Comparison of ENCODE assay signal across 19 cellular contexts in the genomic region with DNA sequence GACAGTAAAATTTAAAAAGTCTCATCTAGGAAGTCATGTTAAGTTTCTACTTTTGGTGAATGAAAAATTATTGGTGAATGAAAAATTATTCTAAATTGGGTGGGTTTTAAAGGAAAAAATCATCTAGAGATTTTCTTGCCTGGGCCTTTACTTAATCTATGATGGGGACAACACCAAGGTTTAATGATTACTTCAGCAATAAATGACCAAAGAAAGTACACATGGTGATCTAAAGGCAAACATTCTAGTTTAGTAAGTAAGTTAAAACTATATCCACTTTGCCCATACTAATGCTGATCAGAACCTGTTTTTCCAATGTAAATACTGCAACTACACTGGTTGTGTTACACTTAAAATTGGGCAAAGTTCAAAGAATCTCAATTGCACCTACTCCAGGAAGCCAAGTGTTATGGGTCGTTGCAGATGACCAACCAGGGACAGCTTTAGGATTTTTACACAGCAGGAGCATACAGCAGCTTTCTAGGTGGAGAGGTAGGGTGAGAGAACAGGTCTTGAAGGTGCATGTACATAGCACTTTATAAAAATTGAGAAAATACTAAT. TPM values are rescaled to one million over a fixed set of nuclear protein-coding genes. Genes with fewer than 3 reads are reported as not detected.
A peak's percentile ranks its signal among the peaks of the same experiment; 100 is the strongest.
DNase-seq lines count a peak whose midpoint lies in the region; ATAC-seq, FAIRE-seq and TF ChIP-seq lines count a peak whose summit lies in the region.
"Had no signal": no experiment of that assay in that cellular context is flagged by ENCODE, and none has a peak within 500 bp of the region (broad histone marks: within the 10 kb centered on the region; RNA-seq: fewer than 3 reads in every experiment).

No MANE protein-coding gene starts in this region.

- H3K9me3 Mint-ChIP-seq in progenitor cell of endocrine pancreas (ENCODE audit: low read depth): no peaks in the 10 kb centered on the region
- H3K9me3 Mint-ChIP-seq in stimulated activated memory B cell treated with anti-CD40 and anti-IgM and Interleukin-4, amounts not matched to agents 10 μg/mL and 1 μg/mL and 100 μg/mL, for 72 hours: no peaks in the 10 kb centered on the region
- H3K9me3 Mint-ChIP-seq: GM23338 had no signal

- H3K27me3 ChIP-seq in PC-3 (ENCODE audit: low read length): no peaks in the 10 kb centered on the region
- H3K27me3 ChIP-seq: SJCRH30 had no signal

- ATAC-seq in A549 (no peak), PC-3 (peak; percentile 56), left lobe of liver (peak; percentile 67), HG03196 (IDR thresholded peaks at IDR 0.05; ENCODE audit: unreplicated experiment) (no peak)
- no peak for ATAC-seq in stimulated activated memory B cell treated with anti-CD40 and anti-IgM and Interleukin-4, amounts not matched to agents 10 μg/mL and 1 μg/mL and 100 μg/mL, for 72 hours
- ATAC-seq: GM23338 had no signal

- WGBS in A549 (ENCODE audit: missing lambda C conversion rate): 7% methylated on average over 1 of the region's 1 CpG

- H3K4me1 Mint-ChIP-seq in progenitor cell of endocrine pancreas (ENCODE audit: low read depth): peaks cover 20% of the 10 kb centered on the region
- H3K4me1 Mint-ChIP-seq in stimulated activated memory B cell treated with anti-CD40 and anti-IgM and Interleukin-4, amounts not matched to agents 10 μg/mL and 1 μg/mL and 100 μg/mL, for 72 hours: peaks cover 5% of the 10 kb centered on the region
- H3K4me1 Mint-ChIP-seq: GM23338 had no signal

- H3K79me2 ChIP-seq in PC-3 (ENCODE audit: low read length): no peaks in the 10 kb centered on the region

- TF ChIP-seq RAD21 in A549 (conservative IDR thresholded peaks at IDR 0.05 in 1 of 2, IDR thresholded peaks at IDR 0.05 in 1 of 2): no peak

- H3K36me3 ChIP-seq in PC-3 (ENCODE audit: low read depth, low read length): no peaks in the 10 kb centered on the region
- H3K36me3 ChIP-seq: SJCRH30 had no signal

- POLR2A ChIA-PET in A549 (lab: Yijun Ruan, JAX): interaction anchor here (1.6 kb wide), 1 partner anchor 15 kb away, joined by 5 read pairs; a partner anchor contains a TSS
- POLR2A ChIA-PET in PC-3 (lab: Charles Lee; ENCODE audit: unreplicated experiment): no interaction called here

- H4K20me1 ChIP-seq in PC-3 (ENCODE audit: low read length): no peaks in the 10 kb centered on the region

- intact Hi-C loops in PC-3 (cut with micrococcal nuclease): no loop called here

- H3K4me3 ChIP-seq in A549: no peak overlapping the region
- no peak overlapping the region for H3K4me3 ChIP-seq in PC-3 (ENCODE audit: low read length)
- H3K4me3 ChIP-seq: GM23338, SJCRH30 had no signal

- no peak for FAIRE-seq in A549 (lab: Jason Lieb, UNC)
- FAIRE-seq: GM19239 had no signal

- H3K27ac ChIP-seq in A549 (no peak overlapping the region), PC-3 (ENCODE audit: low read length) (0 out of 2 replicates have a peak overlapping the region, but pooled peaks have one; percentile 8)
- H3K27ac ChIP-seq: SJCRH30 had no signal

- no peak overlapping the region for H2AFZ ChIP-seq in PC-3 (ENCODE audit: low read length)

- H3K27ac Mint-ChIP-seq in progenitor cell of endocrine pancreas: peak overlapping the region; percentile 7
- no peak overlapping the region for H3K27ac Mint-ChIP-seq in stimulated activated memory B cell treated with anti-CD40 and anti-IgM and Interleukin-4, amounts not matched to agents 10 μg/mL and 1 μg/mL and 100 μg/mL, for 72 hours
- H3K27ac Mint-ChIP-seq: GM23338 had no signal

- no peak for TF ChIP-seq EP300 in A549 (IDR thresholded peaks at IDR 0.05)

- H3K9me2 ChIP-seq in PC-3 (replicated peaks; ENCODE audit: low read length): no peaks in the 10 kb centered on the region

- no peaks in the 10 kb centered on the region for H3K27me3 Mint-ChIP-seq in progenitor cell of endocrine pancreas
- no peaks in the 10 kb centered on the region for H3K27me3 Mint-ChIP-seq in stimulated activated memory B cell treated with anti-CD40 and anti-IgM and Interleukin-4, amounts not matched to agents 10 μg/mL and 1 μg/mL and 100 μg/mL, for 72 hours

- no TSS peak for BruUV-seq in PC-3 (replicated peaks; lab: Mats Ljungman, UMichigan)

- CTCF ChIA-PET in A549 (lab: Yijun Ruan, JAX): no interaction called here
- CTCF ChIA-PET in PC-3 (lab: Charles Lee): interaction anchor here (1.0 kb wide), 1 partner anchor 68 kb away, joined by 3 read pairs; no protein-coding TSS in a partner anchor

- H3K9me3 ChIP-seq in A549: no peaks in the 10 kb centered on the region
- H3K9me3 ChIP-seq in PC-3 (ENCODE audit: low read length): no peaks in the 10 kb centered on the region
- H3K9me3 ChIP-seq: SJCRH30 had no signal

- H3F3A ChIP-seq in PC-3 (ENCODE audit: low read length, unreplicated experiment): no peaks in the 10 kb centered on the region

- no peak for TF ChIP-seq POLR2A in A549 (IDR thresholded peaks at IDR 0.05; ENCODE audit: low read length)

- DNase-seq in A549 (ENCODE audit: low read depth in 1 of 2, low spot score in 1 of 2) (no peak), PC-3 (peak; percentile 67), left lobe of liver (ENCODE audit: low spot score) (no peak), progenitor cell of endocrine pancreas (ENCODE audit: low spot score, unreplicated experiment) (no peak), KBM-7 (no peak), SIG-M5 treated with dmso at 0.1 percent for 504 hours (lab: John Stamatoyannopoulos, UW; ENCODE audit: unreplicated experiment) (no peak)
- DNase-seq: DND-41, GDM1, NCI-H1105 treated with DMSO at 0.1 percent for 48 hours, NCI-H187, NCI-H446, NCI-H774, RPMI8226, SJCRH30 had no signal

- peak overlapping the region; percentile 3 for H3K4me3 Mint-ChIP-seq in progenitor cell of endocrine pancreas (ENCODE audit: low read depth)
- no peak overlapping the region for H3K4me3 Mint-ChIP-seq in stimulated activated memory B cell treated with anti-CD40 and anti-IgM and Interleukin-4, amounts not matched to agents 10 μg/mL and 1 μg/mL and 100 μg/mL, for 72 hours
- H3K4me3 Mint-ChIP-seq: CD14-positive monocyte, GM23338 had no signal

- in situ Hi-C loops in KBM-7 (cut with MboI; ENCODE audit: low pct_unique_long_range_greater_than_20kb, low sequenced_read_pairs): no loop called here

- no peak overlapping the region for H3K9ac ChIP-seq in PC-3 (ENCODE audit: low read length)

- H3K4me2 ChIP-seq in A549: no peak overlapping the region
- H3K4me2 ChIP-seq in PC-3 (ENCODE audit: low read length): peak overlapping the region; percentile 46
- H3K4me2 ChIP-seq: GM23338 had no signal

- H3K4me1 ChIP-seq in A549 (no peaks in the 10 kb centered on the region), PC-3 (ENCODE audit: insufficient read depth, low read length) (peaks cover 18% of the 10 kb centered on the region)
- H3K4me1 ChIP-seq: SJCRH30 had no signal

- TF ChIP-seq CTCF in A549 (IDR thresholded peaks at IDR 0.05) (no peak), PC-3 (conservative IDR thresholded peaks at IDR 0.05; ENCODE audit: low read depth, low read length) (no peak), progenitor cell of endocrine pancreas (IDR thresholded peaks at IDR 0.05; ENCODE audit: unreplicated experiment) (no peak)

- no peaks in the 10 kb centered on the region for H3K36me3 Mint-ChIP-seq in progenitor cell of endocrine pancreas (ENCODE audit: insufficient read depth)
- no peaks in the 10 kb centered on the region for H3K36me3 Mint-ChIP-seq in stimulated activated memory B cell treated with anti-CD40 and anti-IgM and Interleukin-4, amounts not matched to agents 10 μg/mL and 1 μg/mL and 100 μg/mL, for 72 hours
- H3K36me3 Mint-ChIP-seq: CD14-positive monocyte had no signal

TF ChIP-seq in A549, 52 proteins besides CTCF, POLR2A, EP300 and RAD21:
- TF ChIP-seq MAFK (IDR thresholded peaks at IDR 0.05; ENCODE audit: partially characterized antibody): peak; percentile 23
- TF ChIP-seq SMC3 (IDR thresholded peaks at IDR 0.05): no peak
- no peak for TF ChIP-seq POLR2AphosphoS2 (conservative IDR thresholded peaks at IDR 0.05; ENCODE audit: low read length)
- TF ChIP-seq TFCP2L1 (CRISPR knock-in tag; IDR thresholded peaks at IDR 0.05): no peak
- no peak for TF ChIP-seq FOXS1 (CRISPR knock-in tag; IDR thresholded peaks at IDR 0.05)
- TF ChIP-seq, protein P1, sequence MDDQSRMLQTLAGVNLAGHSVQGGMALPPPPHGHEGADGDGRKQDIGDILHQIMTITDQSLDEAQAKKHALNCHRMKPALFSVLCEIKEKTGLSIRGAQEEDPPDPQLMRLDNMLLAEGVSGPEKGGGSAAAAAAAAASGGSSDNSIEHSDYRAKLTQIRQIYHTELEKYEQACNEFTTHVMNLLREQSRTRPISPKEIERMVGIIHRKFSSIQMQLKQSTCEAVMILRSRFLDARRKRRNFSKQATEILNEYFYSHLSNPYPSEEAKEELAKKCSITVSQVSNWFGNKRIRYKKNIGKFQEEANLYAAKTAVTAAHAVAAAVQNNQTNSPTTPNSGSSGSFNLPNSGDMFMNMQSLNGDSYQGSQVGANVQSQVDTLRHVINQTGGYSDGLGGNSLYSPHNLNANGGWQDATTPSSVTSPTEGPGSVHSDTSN (IDR thresholded peaks at IDR 0.05): no peak
- TF ChIP-seq CEBPB (IDR thresholded peaks at IDR 0.05): no peak
- TF ChIP-seq, protein P2, sequence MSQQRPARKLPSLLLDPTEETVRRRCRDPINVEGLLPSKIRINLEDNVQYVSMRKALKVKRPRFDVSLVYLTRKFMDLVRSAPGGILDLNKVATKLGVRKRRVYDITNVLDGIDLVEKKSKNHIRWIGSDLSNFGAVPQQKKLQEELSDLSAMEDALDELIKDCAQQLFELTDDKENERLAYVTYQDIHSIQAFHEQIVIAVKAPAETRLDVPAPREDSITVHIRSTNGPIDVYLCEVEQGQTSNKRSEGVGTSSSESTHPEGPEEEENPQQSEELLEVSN (IDR thresholded peaks at IDR 0.05; ENCODE audit: borderline replicate concordance, low read depth): no peak

RNA-seq across cellular contexts. Expression of a gene that starts 14.6 kb away (rescaled TPM):
- 1,649 and 2,015 TPM in 2 replicates for polyA plus RNA-seq in A549 (2011; rRNA removed)
- polyA plus RNA-seq in A549 (2012; cell fraction: cytosol; rRNA removed): 796 and 807 TPM in 2 replicates
- polyA plus RNA-seq in A549 (2012; cell fraction: nucleus; rRNA removed): 263 and 365 TPM in 2 replicates
- 1,222 to 1,289 TPM (median 1,243 TPM) in 3 replicates for polyA plus RNA-seq in A549 (2017; fragmentation: RNase III; extraction: RNeasy Plus Mini Kit Qiagen cat#74134 plus additional on column Dnase treatment)
- polyA minus RNA-seq in A549 (2011; rRNA and poly(A)+ RNA removed): 643 and 712 TPM in 2 replicates
- 1,246 and 1,285 TPM in 2 replicates for total RNA-seq in PC-3 (2014; rRNA removed)
- total RNA-seq in left lobe of liver: 252 TPM
- total RNA-seq in progenitor cell of endocrine pancreas: 1,364 and 1,423 TPM in 2 replicates

RNA-seq across cellular contexts. Expression of a gene that starts 32.3 kb away (rescaled TPM):
- 8.2 and 10.4 TPM in 2 replicates for polyA plus RNA-seq in A549 (2011; rRNA removed)
- 2.8 and 3.5 TPM in 2 replicates for polyA plus RNA-seq in A549 (2012; cell fraction: cytosol; rRNA removed)
- 1.8 and 2.0 TPM in 2 replicates for polyA plus RNA-seq in A549 (2012; cell fraction: nucleus; rRNA removed)
- polyA plus RNA-seq in A549 (2017; fragmentation: RNase III; extraction: RNeasy Plus Mini Kit Qiagen cat#74134 plus additional on column Dnase treatment): 9.4 to 11.4 TPM (median 10.2 TPM) in 3 replicates
- polyA minus RNA-seq in A549 (2011; rRNA and poly(A)+ RNA removed): 7.1 and 9.1 TPM in 2 replicates
- total RNA-seq in PC-3 (2014; rRNA removed): 38.2 and 65.5 TPM in 2 replicates
- total RNA-seq in left lobe of liver: 29.2 TPM
- 30.3 and 32.1 TPM in 2 replicates for total RNA-seq in progenitor cell of endocrine pancreas

Comparison
In these comparisons a context has a peak if more than half of its experiments do, and no peak if none do; other contexts are left out.
1. ATAC-seq: peak in PC-3 (single experiment) and left lobe of liver (single experiment); none in A549 (0 of 2), HG03196 (single experiment) and stimulated activated memory B cell treated with anti-CD40 and anti-IgM and Interleukin-4, amounts not matched to agents 10 μg/mL and 1 μg/mL and 100 μg/mL, for 72 hours (single experiment).